In genomic region chr4:85745939-85746338, GRCh38 we compare ENCODE assay signal across 22 cellular contexts.
"Had no signal": no experiment of that assay in that cellular context is flagged by ENCODE, and none has a peak within 500 bp of the region (broad histone marks: within the 10 kb centered on the region; RNA-seq: fewer than 3 reads in every experiment).

No MANE protein-coding gene starts in this region.

- H3K4me3 Mint-ChIP-seq: activated CD4-positive, alpha-beta T cell treated with anti-CD3 and anti-CD28 coated beads, Interleukin-2, amount 10 ng/mL, durations not matched to agents 24 days and 14 days; activated CD8-positive, alpha-beta T cell treated with anti-CD3 and anti-CD28 coated beads for 36 hours; activated naive CD4-positive, alpha-beta T cell treated with anti-CD3 and anti-CD28 coated beads, Interleukin-2, amount 50 U/mL, for 24 hours; activated T-helper 1 cell treated with anti-CD3 and anti-CD28 coated beads, Interleukin-12 subunit alpha, Interleukin-12 subunit beta, Interleukin-2, Interleukin-4 antibody, amounts not matched to agents 30 ng/mL and 10 ng/mL and 1 ng/mL, durations not matched to agents 14 hours and 24 hours and 36 hours; natural killer cell; stimulated activated naive CD8-positive, alpha-beta T cell treated with anti-CD3 and anti-CD28 coated beads, Interleukin-15, Interleukin-2, amounts not matched to agents 100 ng/mL and 50 ng/mL, for 24 hours had no signal

- H3K4me1 Mint-ChIP-seq: activated CD4-positive, alpha-beta T cell treated with anti-CD3 and anti-CD28 coated beads, Interleukin-2, amount 10 ng/mL, durations not matched to agents 24 days and 14 days; activated naive CD4-positive, alpha-beta T cell treated with anti-CD3 and anti-CD28 coated beads, Interleukin-2, amount 50 U/mL, for 24 hours; natural killer cell had no signal

- ATAC-seq: activated CD4-positive, CD25-positive, alpha-beta regulatory T cell treated with anti-CD3 and anti-CD28 coated beads, Interleukin-2, amount 50 U/mL, for 24 hours; activated CD8-positive, alpha-beta T cell treated with anti-CD3 and anti-CD28 coated beads for 36 hours; body of pancreas; natural killer cell; psoas muscle; upper lobe of right lung had no signal

- H3K27me3 ChIP-seq: body of pancreas, cardiac muscle cell, ovary, right atrium auricular region, thyroid gland, upper lobe of right lung had no signal

- H3K4me3 ChIP-seq: body of pancreas, cardiac muscle cell, lower lobe of right lung, ovary, psoas muscle, right atrium auricular region, thyroid gland, upper lobe of right lung had no signal

- H3K27ac ChIP-seq: cardiac muscle cell, lower lobe of right lung, ovary, psoas muscle, right atrium auricular region, thyroid gland, upper lobe of right lung had no signal

- H3K4me1 ChIP-seq: psoas muscle, thyroid gland had no signal

- H3K36me3 ChIP-seq: cardiac muscle cell, lower lobe of right lung, ovary, right atrium auricular region, thyroid gland, upper lobe of right lung had no signal

- H3K27ac Mint-ChIP-seq: activated CD4-positive, alpha-beta T cell treated with anti-CD3 and anti-CD28 coated beads, Interleukin-2, amount 10 ng/mL, durations not matched to agents 24 days and 14 days; activated CD8-positive, alpha-beta T cell treated with anti-CD3 and anti-CD28 coated beads for 36 hours; activated naive CD4-positive, alpha-beta T cell treated with anti-CD3 and anti-CD28 coated beads, Interleukin-2, amount 50 U/mL, for 24 hours; activated T-helper 1 cell treated with anti-CD3 and anti-CD28 coated beads, Interleukin-12 subunit alpha, Interleukin-12 subunit beta, Interleukin-2, Interleukin-4 antibody, amounts not matched to agents 30 ng/mL and 10 ng/mL and 1 ng/mL, durations not matched to agents 14 hours and 24 hours and 36 hours; natural killer cell; stimulated activated naive CD8-positive, alpha-beta T cell treated with anti-CD3 and anti-CD28 coated beads, Interleukin-15, Interleukin-2, amounts not matched to agents 100 ng/mL and 50 ng/mL, for 24 hours had no signal

- H3K27me3 Mint-ChIP-seq: activated CD4-positive, alpha-beta T cell treated with anti-CD3 and anti-CD28 coated beads, Interleukin-2, amount 10 ng/mL, durations not matched to agents 24 days and 14 days; activated CD8-positive, alpha-beta T cell treated with anti-CD3 and anti-CD28 coated beads for 36 hours had no signal

- H3K9me3 Mint-ChIP-seq: activated CD4-positive, alpha-beta T cell treated with anti-CD3 and anti-CD28 coated beads, Interleukin-2, amount 10 ng/mL, durations not matched to agents 24 days and 14 days; activated CD8-positive, alpha-beta T cell treated with anti-CD3 and anti-CD28 coated beads for 36 hours; activated naive CD4-positive, alpha-beta T cell treated with anti-CD3 and anti-CD28 coated beads, Interleukin-2, amount 50 U/mL, for 24 hours; activated T-helper 1 cell treated with anti-CD3 and anti-CD28 coated beads, Interleukin-12 subunit alpha, Interleukin-12 subunit beta, Interleukin-2, Interleukin-4 antibody, amounts not matched to agents 30 ng/mL and 10 ng/mL and 1 ng/mL, durations not matched to agents 14 hours and 24 hours and 36 hours; stimulated activated naive CD8-positive, alpha-beta T cell treated with anti-CD3 and anti-CD28 coated beads, Interleukin-15, Interleukin-2, amounts not matched to agents 100 ng/mL and 50 ng/mL, for 24 hours had no signal

- H3K36me3 Mint-ChIP-seq: activated naive CD4-positive, alpha-beta T cell treated with anti-CD3 and anti-CD28 coated beads, Interleukin-2, amount 50 U/mL, for 24 hours; natural killer cell had no signal

- DNase-seq: activated CD4-positive, alpha-beta T cell treated with anti-CD3 and anti-CD28 coated beads, Interleukin-2, amount 10 ng/mL, durations not matched to agents 24 days and 14 days; activated CD8-positive, alpha-beta T cell treated with anti-CD3 and anti-CD28 coated beads for 36 hours; activated gamma-delta T cell; anterior cingulate cortex; body of pancreas; effector CD4-positive, alpha-beta T cell; erythroblast; foreskin fibroblast; lower lobe of right lung; natural killer cell; ovary; psoas muscle; stimulated activated CD4-positive, alpha-beta T cell treated with anti-CD3 and anti-CD28 coated beads, Interleukin-4, amount 100 ng/mL, for 24 hours; substantia nigra; thyroid gland; upper lobe of right lung had no signal

- H3K9me3 ChIP-seq: body of pancreas, lower lobe of right lung, ovary, psoas muscle, right atrium auricular region, thyroid gland, upper lobe of right lung had no signal
